Comparison of ENCODE assay signal across 21 cellular contexts in the genomic region with DNA sequence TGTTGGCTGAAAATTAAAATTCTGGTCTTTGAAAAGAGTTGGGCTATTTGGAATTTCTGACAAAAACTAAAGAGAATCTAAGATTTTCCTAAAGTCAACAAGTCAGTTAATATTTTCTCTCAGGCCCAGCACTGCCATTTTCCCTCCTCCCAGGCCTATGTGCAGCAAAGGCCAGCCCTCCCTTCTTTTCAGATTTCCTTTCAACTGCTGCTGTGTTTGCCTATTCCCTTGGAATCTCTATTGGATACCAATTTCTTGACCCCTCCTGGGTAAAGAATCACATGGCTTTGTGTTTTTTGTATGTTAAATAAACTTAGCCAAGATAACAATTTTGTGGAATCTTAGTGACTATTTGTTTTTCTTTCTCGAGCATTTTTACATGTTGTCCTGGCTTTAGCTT. TPM values are rescaled to one million over a fixed set of nuclear protein-coding genes. Genes with fewer than 3 reads are reported as not detected.
DNase-seq lines count a peak whose midpoint lies in the region; ATAC-seq and TF ChIP-seq lines count a peak whose summit lies in the region.
"Had no signal": no experiment of that assay in that cellular context is flagged by ENCODE, and none has a peak within 500 bp of the region (broad histone marks: within the 10 kb centered on the region; RNA-seq: fewer than 3 reads in every experiment).

No MANE protein-coding gene starts in this region.

- H3K36me3 ChIP-seq in IMR-90 (ENCODE audit: control insufficient read depth, insufficient read depth, low read length) (no peaks in the 10 kb centered on the region), body of pancreas (replicated peaks in 1 of 2; ENCODE audit: insufficient read depth in 1 of 2, low read depth in 2 of 2) (no peaks in the 10 kb centered on the region), mesendoderm (ENCODE audit: control insufficient read depth, insufficient read depth, low read length) (no peaks in the 10 kb centered on the region), mesenchymal stem cell (ENCODE audit: control insufficient read depth in 1 of 2, insufficient read depth in 2 of 2, low read depth in 1 of 2, low read length in 2 of 2) (no peaks in the 10 kb centered on the region)
- H3K36me3 ChIP-seq: BE2C had no signal

- H3K23ac ChIP-seq in IMR-90 (ENCODE audit: low read depth, low read length) (no peak overlapping the region), mesendoderm (ENCODE audit: low read length) (no peak overlapping the region), mesenchymal stem cell (ENCODE audit: low read length in 2 of 2) (no peak overlapping the region)

- BruUV-seq in Calu3 (replicated peaks; lab: Mats Ljungman, UMichigan) (TSS peak; percentile 2), IMR-90 (replicated peaks; lab: Mats Ljungman, UMichigan) (no TSS peak)

- no peaks in the 10 kb centered on the region for H3K27me3 Mint-ChIP-seq in Calu3 (ENCODE audit: unreplicated experiment)
- H3K27me3 Mint-ChIP-seq: CD4-positive, alpha-beta T cell had no signal

- peak overlapping the region; percentile 1; the same call in 1 of the 2 replicates for H3K27ac ChIP-seq in IMR-90 (ENCODE audit: insufficient read depth, low read length)
- no peak overlapping the region for H3K27ac ChIP-seq in body of pancreas
- H3K27ac ChIP-seq in mesendoderm (ENCODE audit: low read depth, low read length): no peak overlapping the region
- H3K27ac ChIP-seq in mesenchymal stem cell (ENCODE audit: low read length, poor library complexity, severe bottlenecking): no peak overlapping the region

- peaks cover 79% of the 10 kb centered on the region for H3K36me3 Mint-ChIP-seq in Calu3 (ENCODE audit: insufficient read depth, unreplicated experiment)

- in situ Hi-C loops in IMR-90 (cut with MboI; ENCODE audit: low sequenced_read_pairs): no loop called here

- H3K4ac ChIP-seq in IMR-90 (ENCODE audit: low read depth, low read length) (no peak overlapping the region), mesendoderm (ENCODE audit: low read depth, low read length) (no peak overlapping the region), mesenchymal stem cell (ENCODE audit: low read depth in 1 of 2, low read length in 2 of 2) (no peak overlapping the region)

- H2BK15ac ChIP-seq in IMR-90 (ENCODE audit: low read depth, low read length) (no peak overlapping the region), mesendoderm (replicated peaks; ENCODE audit: low read depth) (no peak overlapping the region), mesenchymal stem cell (ENCODE audit: low read depth, poor library complexity, severe bottlenecking) (no peak overlapping the region)

- dilution Hi-C loops in IMR-90 (cut with HindIII; ENCODE audit: low sequenced_read_pairs, unreplicated experiment): no loop called here

- no peaks in the 10 kb centered on the region for H3K27me3 ChIP-seq in IMR-90 (ENCODE audit: control insufficient read depth, insufficient read depth, low read length)
- no peaks in the 10 kb centered on the region for H3K27me3 ChIP-seq in body of pancreas
- no peaks in the 10 kb centered on the region for H3K27me3 ChIP-seq in mesendoderm (ENCODE audit: insufficient read depth, low read length, poor library complexity)
- H3K27me3 ChIP-seq in mesenchymal stem cell (ENCODE audit: control insufficient read depth in 1 of 2, insufficient read depth in 1 of 2, low read length in 2 of 2): no peaks in the 10 kb centered on the region
- H3K27me3 ChIP-seq: BE2C had no signal

- no peak overlapping the region for H3K14ac ChIP-seq in IMR-90 (replicated peaks; ENCODE audit: low read depth, low read length)
- no peak overlapping the region for H3K14ac ChIP-seq in mesenchymal stem cell (ENCODE audit: low read length in 2 of 2)

- no CpG with 5 or more reads among the region's 1 CpG for WGBS in IMR-90 (ENCODE audit: extremely low coverage in 2 of 2, insufficient read length in 1 of 2), 2 experiments
- 26 to 37% methylated on average over 1 of the region's 1 CpG for WGBS in body of pancreas, 2 donors
- no CpG with 5 or more reads among the region's 1 CpG for WGBS in mesendoderm (ENCODE audit: extremely low coverage, insufficient coverage, low lambda C conversion rate)
- 78% methylated on average over 1 of the region's 1 CpG for WGBS in mesenchymal stem cell

- no peak overlapping the region for H3K56ac ChIP-seq in IMR-90 (ENCODE audit: extremely low read depth, insufficient read depth, low read length)
- no peak overlapping the region for H3K56ac ChIP-seq in mesendoderm (ENCODE audit: low read length)

- ATAC-seq in IMR-90 (ENCODE audit: low read depth) (peak; percentile 25; the same call in 1 of the 2 replicates), body of pancreas (peak; percentile 28), GM19467 (IDR thresholded peaks at IDR 0.05; ENCODE audit: unreplicated experiment) (no peak), GM21390 (IDR thresholded peaks at IDR 0.05; ENCODE audit: unreplicated experiment) (no peak)
- ATAC-seq: HCT116, PC-3 had no signal

- H3K27ac Mint-ChIP-seq in Calu3 (ENCODE audit: unreplicated experiment): peak overlapping the region; percentile 46
- H3K27ac Mint-ChIP-seq: CD4-positive, alpha-beta T cell had no signal

- intact Hi-C loops in Calu3 (cut with micrococcal nuclease; ENCODE audit: unreplicated experiment) (no loop called here), IMR-90 (cut with micrococcal nuclease) (no loop called here), body of pancreas (cut with DNase I) (no loop called here)

- H3K4me1 Mint-ChIP-seq in Calu3 (ENCODE audit: low read depth, unreplicated experiment): peaks cover 66% of the 10 kb centered on the region

- H3K4me3 ChIP-seq in IMR-90 (ENCODE audit: insufficient read depth, low read depth, low read length) (no peak overlapping the region), body of pancreas (no peak overlapping the region), mesendoderm (ENCODE audit: low read length) (no peak overlapping the region), mesenchymal stem cell (ENCODE audit: insufficient read depth in 1 of 2, low read depth in 1 of 2, low read length in 2 of 2) (no peak overlapping the region)
- H3K4me3 ChIP-seq: K562 had no signal

- TF ChIP-seq CTCF in Calu3 (IDR thresholded peaks at IDR 0.05; ENCODE audit: unreplicated experiment) (no peak), IMR-90 (conservative IDR thresholded peaks at IDR 0.05; ENCODE audit: low read depth, low read length) (no peak), body of pancreas (IDR thresholded peaks at IDR 0.05) (no peak)

- H2BK5ac ChIP-seq in IMR-90 (ENCODE audit: low read depth, low read length, poor library complexity, severe bottlenecking) (no peak overlapping the region), mesendoderm (ENCODE audit: low read length) (no peak overlapping the region), mesenchymal stem cell (ENCODE audit: low read depth, low read length, poor library complexity, severe bottlenecking) (no peak overlapping the region)

- H3K4me1 ChIP-seq in IMR-90 (ENCODE audit: control insufficient read depth, insufficient read depth, low read length) (peaks cover 16% of the 10 kb centered on the region; the same call in 1 of the 2 replicates), body of pancreas (peaks cover 23% of the 10 kb centered on the region), mesendoderm (ENCODE audit: control insufficient read depth, low read depth, low read length) (no peaks in the 10 kb centered on the region), mesenchymal stem cell (ENCODE audit: control insufficient read depth, insufficient read depth, low read depth, low read length) (peaks cover 2% of the 10 kb centered on the region)

- H3K9me3 ChIP-seq in IMR-90 (ENCODE audit: control insufficient read depth, insufficient read depth, low read length) (no peaks in the 10 kb centered on the region), body of pancreas (no peaks in the 10 kb centered on the region), mesenchymal stem cell (ENCODE audit: control insufficient read depth, low read length) (no peaks in the 10 kb centered on the region)
- H3K9me3 ChIP-seq: BE2C, SK-N-SH had no signal

- H2BK12ac ChIP-seq in mesenchymal stem cell (ENCODE audit: low read length in 2 of 2): no peak overlapping the region

- H3K79me1 ChIP-seq in IMR-90 (ENCODE audit: low read depth in 1 of 2, low read length in 2 of 2) (no peaks in the 10 kb centered on the region), mesendoderm (ENCODE audit: low read length) (no peaks in the 10 kb centered on the region), mesenchymal stem cell (replicated peaks; ENCODE audit: low read length, poor library complexity, severe bottlenecking) (no peaks in the 10 kb centered on the region)

- POLR2A ChIA-PET in IMR-90 (lab: Charles Lee; ENCODE audit: unreplicated experiment): no interaction called here

- TF ChIP-seq RAD21 in IMR-90 (IDR thresholded peaks at IDR 0.05; ENCODE audit: low read length): no peak

- no peaks in the 10 kb centered on the region for H3K9me3 Mint-ChIP-seq in Calu3 (ENCODE audit: low read depth, unreplicated experiment)
- H3K9me3 Mint-ChIP-seq: CD4-positive, alpha-beta T cell had no signal

- no peak overlapping the region for H3K4me3 Mint-ChIP-seq in Calu3 (ENCODE audit: low read depth, unreplicated experiment)
- H3K4me3 Mint-ChIP-seq: CD4-positive, alpha-beta T cell had no signal

- H3K9ac ChIP-seq in IMR-90 (ENCODE audit: low read depth, low read length) (no peak overlapping the region), mesendoderm (ENCODE audit: low read length) (no peak overlapping the region), mesenchymal stem cell (ENCODE audit: low read length) (no peak overlapping the region)
- H3K9ac ChIP-seq: SK-N-SH had no signal

- H3K4me2 ChIP-seq in IMR-90 (ENCODE audit: low read depth, low read length): no peak overlapping the region
- no peak overlapping the region for H3K4me2 ChIP-seq in mesendoderm (ENCODE audit: low read length)
- no peak overlapping the region for H3K4me2 ChIP-seq in mesenchymal stem cell (ENCODE audit: low read length, poor library complexity, severe bottlenecking)
- H3K4me2 ChIP-seq: SK-N-SH had no signal

- H3K9me1 ChIP-seq in IMR-90 (ENCODE audit: insufficient read depth, low read length): no peaks in the 10 kb centered on the region

- H4K20me1 ChIP-seq in IMR-90 (ENCODE audit: insufficient read depth, low read length): no peaks in the 10 kb centered on the region

- H4K8ac ChIP-seq in IMR-90 (ENCODE audit: low read depth in 2 of 2, low read length in 2 of 2) (no peak overlapping the region), mesendoderm (ENCODE audit: low read depth, low read length) (no peak overlapping the region), mesenchymal stem cell (ENCODE audit: low read length) (no peak overlapping the region)

- H3K18ac ChIP-seq in IMR-90 (ENCODE audit: low read depth, low read length): peak overlapping the region; percentile 46; the same call in 1 of the 2 replicates
- H3K18ac ChIP-seq in mesendoderm (ENCODE audit: low read length): no peak overlapping the region
- H3K18ac ChIP-seq in mesenchymal stem cell (ENCODE audit: low read depth in 1 of 2, low read length in 2 of 2): no peak overlapping the region

- no peak for DNase-seq in Calu3
- DNase-seq in IMR-90: peak; percentile 16
- no peak for DNase-seq in body of pancreas
- DNase-seq in mesendoderm: peak; percentile 40
- no peak for DNase-seq in mesenchymal stem cell
- no peak for DNase-seq in cortex of kidney (lab: John Stamatoyannopoulos, UW)
- DNase-seq: CD4-positive, alpha-beta T cell; EL; MV-4-11; NCI-H1930; NCI-H226; NCI-H524; RPMI8226; SHP77 treated with DMSO at 0.1 percent for 48 hours; SK-N-SH had no signal

- no peak overlapping the region for H2AK9ac ChIP-seq in IMR-90 (replicated peaks; ENCODE audit: low read depth, low read length, poor library complexity)

- H2AK5ac ChIP-seq in IMR-90 (ENCODE audit: low read depth, low read length) (no peak overlapping the region), mesendoderm (ENCODE audit: low read length) (no peak overlapping the region), mesenchymal stem cell (ENCODE audit: low read length, severe bottlenecking) (no peak overlapping the region)

- H2BK20ac ChIP-seq in IMR-90 (ENCODE audit: low read depth, low read length): peak overlapping the region; percentile 9; the same call in 1 of the 2 replicates

- no peak for TF ChIP-seq POLR2A in IMR-90 (IDR thresholded peaks at IDR 0.05; ENCODE audit: low read depth, low read length)
- no peak for TF ChIP-seq POLR2A in body of pancreas (IDR thresholded peaks at IDR 0.05)

- H2AFZ ChIP-seq in IMR-90 (replicated peaks; ENCODE audit: low read length, poor library complexity) (no peak overlapping the region), mesenchymal stem cell (ENCODE audit: low read depth, low read length) (no peak overlapping the region)

- H2BK120ac ChIP-seq in IMR-90 (ENCODE audit: low read depth, low read length) (peak overlapping the region; percentile 6; the same call in 1 of the 2 replicates), mesendoderm (ENCODE audit: low read depth, low read length) (no peak overlapping the region), mesenchymal stem cell (ENCODE audit: low read depth, low read length) (no peak overlapping the region)

- H4K5ac ChIP-seq in IMR-90 (ENCODE audit: low read depth, low read length) (peak overlapping the region; percentile 68; the same call in 1 of the 2 replicates), mesendoderm (ENCODE audit: low read length) (no peak overlapping the region)

- no peaks in the 10 kb centered on the region for H3K79me2 ChIP-seq in mesendoderm (ENCODE audit: control insufficient read depth, insufficient read depth, low read length)

- no peak overlapping the region for H4K91ac ChIP-seq in IMR-90 (ENCODE audit: insufficient read depth, low read depth, low read length)
- no peak overlapping the region for H4K91ac ChIP-seq in mesenchymal stem cell (ENCODE audit: low read length)

- CTCF ChIA-PET in Calu3 (lab: Charles Lee): no interaction called here
- CTCF ChIA-PET in IMR-90 (lab: Yijun Ruan, JAX): no interaction called here

RNA-seq across cellular contexts. Expression of a gene that starts 20.1 kb away (rescaled TPM):
- total RNA-seq in Calu3 (2022) (190 and 199 TPM in 2 replicates), IMR-90 (2012; rRNA removed) (under 0.01 TPM in 2 replicates), body of pancreas (10 to 100 TPM; 15.2 to 16.6 TPM)
- polyA plus RNA-seq in IMR-90 (2012; rRNA removed): not detected in 2 replicates
- not detected in 2 replicates for polyA plus RNA-seq in IMR-90 (2012; cell fraction: cytosol; rRNA removed)
- polyA plus RNA-seq in IMR-90 (2012; cell fraction: nucleus; rRNA removed; ENCODE audit: low replicate concordance): 0.01 TPM in 1 of 2 replicates, not detected in the other
- polyA plus RNA-seq in mesendoderm (2013, experiment 1 of 2): 3.8 TPM
- polyA plus RNA-seq in mesendoderm (2013, experiment 2 of 2): 4.1 TPM
- polyA plus RNA-seq in mesenchymal stem cell (2013, experiment 1 of 2): under 0.01 TPM
- not detected for polyA plus RNA-seq in mesenchymal stem cell (2013, experiment 2 of 2)
- polyA plus RNA-seq: SK-N-SH had no signal

Comparison
In these comparisons a context has a peak if more than half of its experiments do, and no peak if none do; other contexts are left out.
1. DNase-seq: peak in IMR-90 (single experiment) and mesendoderm (single experiment); none in Calu3 (single experiment), body of pancreas (0 of 4), mesenchymal stem cell (single experiment) and cortex of kidney (single experiment).
2. ATAC-seq: peak in IMR-90 (single experiment) and body of pancreas (single experiment); none in GM19467 (single experiment) and GM21390 (single experiment).
3. RNA of a gene that starts 20.1 kb away (total RNA-seq): 190 to 199 TPM in Calu3 and 15.2 to 16.6 TPM in body of pancreas; under 0.01 TPM in IMR-90; every median in the first group is over 10 times any median in the second.